In the genomic region with DNA sequence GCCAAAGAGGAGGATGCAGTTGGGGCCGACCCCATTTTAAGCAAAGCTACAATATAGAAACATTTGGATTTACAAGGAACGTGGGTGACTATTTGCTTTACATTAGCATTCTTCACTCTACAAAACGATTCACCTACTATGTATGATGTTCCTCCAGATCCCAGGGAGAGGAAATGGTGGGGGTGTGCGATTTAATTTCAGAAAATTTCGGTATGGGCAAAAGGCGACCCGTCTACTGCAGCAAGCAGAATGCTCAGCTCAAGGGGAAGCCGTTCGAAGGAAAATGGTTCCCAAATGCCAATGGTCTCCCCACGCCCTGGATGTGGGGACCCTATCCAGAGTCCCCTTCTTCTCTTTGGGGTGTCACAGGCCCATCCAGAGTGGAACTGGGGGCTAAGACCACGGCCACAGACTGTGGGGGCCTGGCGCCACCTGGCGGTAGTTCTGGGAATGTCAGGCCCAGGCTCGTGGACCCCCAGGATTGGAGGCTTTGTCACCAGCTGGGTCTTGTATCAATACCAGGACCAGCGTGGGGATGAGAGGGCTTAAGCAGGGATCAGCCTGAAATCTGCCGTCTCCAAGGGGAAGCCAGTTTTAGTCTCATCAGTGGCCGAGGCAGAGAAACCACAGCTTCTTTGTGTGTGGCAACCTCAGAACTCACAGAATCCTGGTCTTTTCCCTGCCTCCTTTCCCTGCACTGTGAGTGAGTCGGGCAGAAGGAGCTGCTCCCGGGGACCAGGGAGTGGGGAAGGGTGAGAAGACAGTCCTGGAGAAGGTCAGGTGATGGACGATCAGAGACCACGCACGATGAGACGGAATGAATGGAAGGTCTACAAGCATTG, we compare ENCODE assay signal across 8 cellular contexts. TPM values are rescaled to one million over a fixed set of nuclear protein-coding genes. Genes with fewer than 3 reads are reported as not detected.
DNase-seq lines count a peak whose midpoint lies in the region; ATAC-seq lines count a peak whose summit lies in the region.

No MANE protein-coding gene starts in this region.

- H3K4me3 Mint-ChIP-seq in activated CD4-positive, alpha-beta memory T cell treated with anti-CD3 and anti-CD28 coated beads for 36 hours: peak overlapping the region; percentile 24
- H3K4me3 Mint-ChIP-seq in naive thymus-derived CD4-positive, alpha-beta T cell: peak overlapping the region; percentile 32 to 76 (median 64)

- no peaks in the 10 kb centered on the region for H3K36me3 Mint-ChIP-seq in activated CD4-positive, alpha-beta memory T cell treated with anti-CD3 and anti-CD28 coated beads for 36 hours
- no peaks in the 10 kb centered on the region for H3K36me3 Mint-ChIP-seq in naive thymus-derived CD4-positive, alpha-beta T cell

- H3K27ac ChIP-seq in naive thymus-derived CD4-positive, alpha-beta T cell (ENCODE audit: low read depth, low read length): no peak overlapping the region
- H3K27ac ChIP-seq in stomach smooth muscle (ENCODE audit: low read length): peak overlapping the region; percentile 79

- peaks cover 9 to 11% of the 10 kb centered on the region in 2 donors for H3K4me1 ChIP-seq in naive thymus-derived CD4-positive, alpha-beta T cell (ENCODE audit: control insufficient read depth in 2 of 2, insufficient read depth in 2 of 2, low read length in 2 of 2)
- peaks cover 30% of the 10 kb centered on the region for H3K4me1 ChIP-seq in stomach smooth muscle (ENCODE audit: control insufficient read depth, insufficient read depth, low read length)

- peak; percentile 56 for DNase-seq in CD1c-positive myeloid dendritic cell (ENCODE audit: extremely low spot score)
- DNase-seq in HuH-7.5 (ENCODE audit: low spot score): peak; percentile 97
- peak; percentile 60 for DNase-seq in activated CD4-positive, alpha-beta memory T cell treated with anti-CD3 and anti-CD28 coated beads for 36 hours
- peak; percentile 88 for DNase-seq in ecto neural progenitor cell (ENCODE audit: low spot score)
- peak in 8 of 9 donors; percentile 31 to 68 (median 46) for DNase-seq in naive thymus-derived CD4-positive, alpha-beta T cell

- intact Hi-C loops in activated CD4-positive, alpha-beta memory T cell treated with anti-CD3 and anti-CD28 coated beads for 36 hours (cut with micrococcal nuclease): loop anchor here (1.0 to 10.0 kb wide), 4 partner anchors 40 to 181 kb away; no protein-coding TSS in a partner anchor
- intact Hi-C loops in naive thymus-derived CD4-positive, alpha-beta T cell (cut with micrococcal nuclease): loop anchor here (1.0 to 2.0 kb wide), 3 partner anchors 40 to 686 kb away; no protein-coding TSS in a partner anchor

- H3K9ac ChIP-seq in stomach smooth muscle (ENCODE audit: low read length in 2 of 2): peak overlapping the region; percentile 36 to 42

- peaks cover 18% of the 10 kb centered on the region for H3K27me3 Mint-ChIP-seq in activated CD4-positive, alpha-beta memory T cell treated with anti-CD3 and anti-CD28 coated beads for 36 hours
- peaks cover 13 to 40% (median 29%) of the 10 kb centered on the region in 5 donors for H3K27me3 Mint-ChIP-seq in naive thymus-derived CD4-positive, alpha-beta T cell

- no peak overlapping the region for H3K27ac Mint-ChIP-seq in activated CD4-positive, alpha-beta memory T cell treated with anti-CD3 and anti-CD28 coated beads for 36 hours
- peak overlapping the region in 1 of 9 donors; percentile 42 for H3K27ac Mint-ChIP-seq in naive thymus-derived CD4-positive, alpha-beta T cell

- no peaks in the 10 kb centered on the region for H3K27me3 ChIP-seq in naive thymus-derived CD4-positive, alpha-beta T cell (ENCODE audit: control insufficient read depth in 2 of 2, insufficient read depth in 2 of 2, low read length in 2 of 2)
- no peaks in the 10 kb centered on the region for H3K27me3 ChIP-seq in stomach smooth muscle (ENCODE audit: control insufficient read depth in 1 of 2, insufficient read depth in 2 of 2, low read length in 2 of 2)

- CTCF ChIA-PET in activated CD4-positive, alpha-beta memory T cell treated with anti-CD3 and anti-CD28 coated beads for 36 hours (lab: Charles Lee): interaction anchor here (0.6 to 12.8 kb wide), 42 partner anchors 9 to 263 kb away, joined by 3 to 277 read pairs (median 4); a partner anchor contains a TSS
- CTCF ChIA-PET in naive thymus-derived CD4-positive, alpha-beta T cell (lab: Charles Lee): interaction anchor here (1.2 to 3.4 kb wide), 7 partner anchors 14 to 741 kb away, joined by 3 to 37 read pairs (median 6); a partner anchor contains a TSS

- H3K4me3 ChIP-seq in naive thymus-derived CD4-positive, alpha-beta T cell (ENCODE audit: low read length): peak overlapping the region; percentile 38
- peak overlapping the region; percentile 29 to 55 for H3K4me3 ChIP-seq in stomach smooth muscle (ENCODE audit: low read length in 2 of 2)

- no peaks in the 10 kb centered on the region for H3K9me3 Mint-ChIP-seq in activated CD4-positive, alpha-beta memory T cell treated with anti-CD3 and anti-CD28 coated beads for 36 hours
- H3K9me3 Mint-ChIP-seq in naive thymus-derived CD4-positive, alpha-beta T cell: peaks cover 0 to 1% (median 0%) of the 10 kb centered on the region in 11 donors

- no peaks in the 10 kb centered on the region for H3K36me3 ChIP-seq in naive thymus-derived CD4-positive, alpha-beta T cell (ENCODE audit: control insufficient read depth in 2 of 3, insufficient read depth in 3 of 3, low read length in 3 of 3)
- H3K36me3 ChIP-seq in stomach smooth muscle (ENCODE audit: control insufficient read depth in 2 of 2, insufficient read depth in 2 of 2, low read length in 2 of 2): no peaks in the 10 kb centered on the region

- ATAC-seq in naive thymus-derived CD4-positive, alpha-beta T cell: peak; percentile 78
- ATAC-seq in GM19023 (IDR thresholded peaks at IDR 0.05; ENCODE audit: unreplicated experiment) (no peak), GM18861 (IDR thresholded peaks at IDR 0.05; ENCODE audit: unreplicated experiment) (no peak)

- H3K4me1 Mint-ChIP-seq in activated CD4-positive, alpha-beta memory T cell treated with anti-CD3 and anti-CD28 coated beads for 36 hours (ENCODE audit: low read depth): peaks cover 7% of the 10 kb centered on the region
- H3K4me1 Mint-ChIP-seq in naive thymus-derived CD4-positive, alpha-beta T cell: peaks cover 8 to 14% (median 9%) of the 10 kb centered on the region in 7 donors

- POLR2A ChIA-PET in activated CD4-positive, alpha-beta memory T cell treated with anti-CD3 and anti-CD28 coated beads for 36 hours (lab: Charles Lee): interaction anchor here (0.9 to 1.7 kb wide), 3 partner anchors 35 to 70 kb away, joined by 3 to 4 read pairs (median 3); a partner anchor contains a TSS
- POLR2A ChIA-PET in naive thymus-derived CD4-positive, alpha-beta T cell (lab: Charles Lee): interaction anchor here (0.8 kb wide), 1 partner anchor 10 kb away, joined by 3 read pairs; no protein-coding TSS in a partner anchor

- no peaks in the 10 kb centered on the region for H3K9me3 ChIP-seq in naive thymus-derived CD4-positive, alpha-beta T cell (ENCODE audit: control insufficient read depth in 2 of 3, low read length in 3 of 3)
- no peaks in the 10 kb centered on the region for H3K9me3 ChIP-seq in stomach smooth muscle (ENCODE audit: control insufficient read depth in 2 of 2, low read length in 2 of 2)

RNA-seq across cellular contexts. Expression of a gene that starts 8.3 kb away (rescaled TPM):
- total RNA-seq in activated CD4-positive, alpha-beta memory T cell treated with anti-CD3 and anti-CD28 coated beads for 36 hours: not detected
- total RNA-seq in naive thymus-derived CD4-positive, alpha-beta T cell: not detected
- polyA plus RNA-seq in naive thymus-derived CD4-positive, alpha-beta T cell: not detected

Comparison
In these comparisons a context has a peak if more than half of its experiments do, and no peak if none do; other contexts are left out.
1. DNase-seq: peak in every context shown above with its lines; median percentile 97 in HuH-7.5; 88 in ecto neural progenitor cell; 60 in activated CD4-positive, alpha-beta memory T cell treated with anti-CD3 and anti-CD28 coated beads for 36 hours; 56 in CD1c-positive myeloid dendritic cell; 46 in naive thymus-derived CD4-positive, alpha-beta T cell.